In genomic region chr13:99658266-99658991, GRCh38 we compare ENCODE assay signal across 8 cellular contexts. TPM values are rescaled to one million over a fixed set of nuclear protein-coding genes. Genes with fewer than 3 reads are reported as not detected.
DNase-seq lines count a peak whose midpoint lies in the region; ATAC-seq and TF ChIP-seq lines count a peak whose summit lies in the region.

No MANE protein-coding gene starts in this region.

- H3K4me3 ChIP-seq in AG09309 (ENCODE audit: control insufficient read depth, low read depth, low read length), result peak overlapping the region; percentile 47
- H3K4me3 ChIP-seq in astrocyte of the spinal cord (ENCODE audit: low read depth, low read length), result peak overlapping the region; percentile 41
- H3K4me3 ChIP-seq in retinal pigment epithelial cell (ENCODE audit: low read length), result peak overlapping the region; percentile 59

- H3K27ac Mint-ChIP-seq in T-helper 17 cell, result peak overlapping the region; percentile 90

- peak; percentile 32 for DNase-seq in AG09309 (ENCODE audit: low read depth)
- peak; percentile 11 for DNase-seq in KBM-7
- peak; percentile 14 to 44 (median 39) for DNase-seq in T-helper 17 cell
- DNase-seq in astrocyte of the spinal cord (ENCODE audit: low read depth, low spot score), result peak; percentile 82
- peak; percentile 64 for DNase-seq in iPS DF 19.7 (ENCODE audit: low read depth, low spot score)
- DNase-seq in retinal pigment epithelial cell (ENCODE audit: low read depth), result peak; percentile 34

- H3K27me3 Mint-ChIP-seq in T-helper 17 cell, result no peaks in the 10 kb centered on the region

- TF ChIP-seq CTCF in AG09309 (IDR thresholded peaks at IDR 0.05; ENCODE audit: control insufficient read depth, insufficient read depth, low read depth, low read length, missing control alignments), result peak; percentile 59
- peak; percentile 57 for TF ChIP-seq CTCF in astrocyte of the spinal cord (IDR thresholded peaks at IDR 0.05; ENCODE audit: low read depth, low read length)
- TF ChIP-seq CTCF in retinal pigment epithelial cell (conservative IDR thresholded peaks at IDR 0.05; ENCODE audit: low read depth, low read length), result peak; percentile 65

- peaks cover 33% of the 10 kb centered on the region for H3K4me1 Mint-ChIP-seq in T-helper 17 cell

- ATAC-seq in GM18909 (IDR thresholded peaks at IDR 0.05; ENCODE audit: poor library complexity, unreplicated experiment), result peak; percentile 57
- ATAC-seq in T-helper 17 cell, result peak; percentile 51
- ATAC-seq in HG02840 (IDR thresholded peaks at IDR 0.05; ENCODE audit: low FRiP score, unreplicated experiment), result no peak

- H3K4me3 Mint-ChIP-seq in T-helper 17 cell, result peak overlapping the region; percentile 87

- H3K9me3 ChIP-seq in T-helper 17 cell (ENCODE audit: control insufficient read depth, low read length, poor library complexity, severe bottlenecking), result no peaks in the 10 kb centered on the region

- H3K36me3 Mint-ChIP-seq in T-helper 17 cell (ENCODE audit: low read depth), result no peaks in the 10 kb centered on the region

- in situ Hi-C loops in KBM-7 (cut with MboI; ENCODE audit: low pct_unique_long_range_greater_than_20kb, low sequenced_read_pairs), result loop anchor here (25.0 kb wide), 1 partner anchor 879 kb away; no protein-coding TSS in a partner anchor
- in situ Hi-C loops in astrocyte of the spinal cord (cut with HindIII; ENCODE audit: low sequenced_read_pairs), result no loop called here

RNA-seq across cellular contexts. Expression of gene CLYBL, which starts 51.9 kb away (rescaled TPM):
- 10 to 100 TPM; 12.8 to 14.5 TPM for total RNA-seq in T-helper 17 cell

Comparison
In these comparisons a context has a peak if more than half of its experiments do, and no peak if none do; other contexts are left out.
1. DNase-seq: peak in every context shown above with its lines; median percentile 82 in astrocyte of the spinal cord; 64 in iPS DF 19.7; 39 in T-helper 17 cell; 34 in retinal pigment epithelial cell; 32 in AG09309; 11 in KBM-7.